Comparison of ENCODE assay signal across 6 cellular contexts in genomic region chr1:153536618-153537375, GRCh38. TPM values are rescaled to one million over a fixed set of nuclear protein-coding genes. Genes with fewer than 3 reads are reported as not detected.
DNase-seq lines count a peak whose midpoint lies in the region; ATAC-seq and TF ChIP-seq lines count a peak whose summit lies in the region.

No MANE protein-coding gene starts in this region.

- H3K79me2 ChIP-seq in PC-9 (ENCODE audit: low read depth), result peaks cover 21% of the 10 kb centered on the region

- POLR2A ChIA-PET in PC-9 (lab: Charles Lee; ENCODE audit: unreplicated experiment), result interaction anchor here (0.7 to 1.3 kb wide), 4 partner anchors 8 to 385 kb away, joined by 3 to 16 read pairs (median 5); partner anchors contain the start of gene S100A16

- H3K4me3 Mint-ChIP-seq in stimulated activated effector memory CD8-positive, alpha-beta T cell treated with anti-CD3 and anti-CD28 coated beads, Interleukin-12 subunit alpha, Interleukin-12 subunit beta, amount 100 ng/mL, for 72 hours, result peak overlapping the region; percentile 85

- TF ChIP-seq CTCF in PC-9 (conservative IDR thresholded peaks at IDR 0.05), result no peak

- H3K36me3 ChIP-seq in PC-9 (ENCODE audit: low read depth) (peaks cover 11% of the 10 kb centered on the region), esophagus (ENCODE audit: control insufficient read depth in 2 of 2, insufficient read depth in 2 of 2, low read length in 1 of 2) (peaks cover 0 to 3% of the 10 kb centered on the region in 2 donors)

- intact Hi-C loops in PC-9 (cut with micrococcal nuclease; ENCODE audit: unreplicated experiment), result loop anchor here (1.0 to 10.0 kb wide), 2 partner anchors 8 to 428 kb away; partner anchors contain the start of genes CREB3L4 and SLC39A1

- DNase-seq in PC-9 (peak; percentile 63 to 68), DMS79 (lab: John Stamatoyannopoulos, UW) (no peak)
- DNase-seq in stimulated activated effector memory CD8-positive, alpha-beta T cell treated with anti-CD3 and anti-CD28 coated beads, Interleukin-12 subunit alpha, Interleukin-12 subunit beta, amount 100 ng/mL, for 72 hours (ENCODE audit: low spot score in 2 of 2), result no peak

- H2AFZ ChIP-seq in PC-9, result peak overlapping the region; percentile 18; the same call in 1 of the 2 replicates

- peaks cover 82% of the 10 kb centered on the region for H3F3A ChIP-seq in PC-9 (ENCODE audit: insufficient read depth, low read depth)

- H3K27me3 ChIP-seq in PC-9 (ENCODE audit: insufficient read depth, low read depth) (no peaks in the 10 kb centered on the region), esophagus (ENCODE audit: control insufficient read depth in 1 of 2, insufficient read depth in 2 of 2, low read length in 2 of 2) (no peaks in the 10 kb centered on the region)

- CTCF ChIA-PET in PC-9 (lab: Charles Lee), result interaction anchor here (0.6 kb wide), 1 partner anchor 430 kb away, joined by 3 read pairs; no protein-coding TSS in a partner anchor

- ATAC-seq in stimulated activated effector memory CD8-positive, alpha-beta T cell treated with anti-CD3 and anti-CD28 coated beads, Interleukin-12 subunit alpha, Interleukin-12 subunit beta, amount 100 ng/mL, for 72 hours, result no peak
- ATAC-seq in HG03354 (IDR thresholded peaks at IDR 0.05; ENCODE audit: poor library complexity, severe bottlenecking, unreplicated experiment), result no peak
- no peak for ATAC-seq in HG03457 (IDR thresholded peaks at IDR 0.05; ENCODE audit: unreplicated experiment)

- no peaks in the 10 kb centered on the region for H3K9me2 ChIP-seq in PC-9 (ENCODE audit: insufficient read depth)

- peak overlapping the region; percentile 86 for H3K4me2 ChIP-seq in PC-9

- peaks cover 10% of the 10 kb centered on the region for H4K20me1 ChIP-seq in PC-9 (ENCODE audit: insufficient read depth)

- H3K9me3 ChIP-seq in PC-9 (ENCODE audit: insufficient read depth, low read depth) (no peaks in the 10 kb centered on the region), esophagus (ENCODE audit: control insufficient read depth in 2 of 2, insufficient read depth in 1 of 2, low read depth in 1 of 2, low read length in 1 of 2) (no peaks in the 10 kb centered on the region)

- peaks cover 76% of the 10 kb centered on the region for H3K4me1 Mint-ChIP-seq in stimulated activated effector memory CD8-positive, alpha-beta T cell treated with anti-CD3 and anti-CD28 coated beads, Interleukin-12 subunit alpha, Interleukin-12 subunit beta, amount 100 ng/mL, for 72 hours

- peaks cover 82% of the 10 kb centered on the region for H3K4me1 ChIP-seq in PC-9 (replicated peaks; ENCODE audit: insufficient read depth)
- peaks cover 4 to 51% of the 10 kb centered on the region in 2 donors for H3K4me1 ChIP-seq in esophagus (ENCODE audit: control insufficient read depth in 2 of 2, insufficient read depth in 2 of 2, low read length in 1 of 2)

- H3K36me3 Mint-ChIP-seq in stimulated activated effector memory CD8-positive, alpha-beta T cell treated with anti-CD3 and anti-CD28 coated beads, Interleukin-12 subunit alpha, Interleukin-12 subunit beta, amount 100 ng/mL, for 72 hours, result peaks cover 53% of the 10 kb centered on the region

- TSS peak; percentile 63 for BruUV-seq in PC-9 (replicated peaks; lab: Mats Ljungman, UMichigan)

- H3K27ac ChIP-seq in PC-9 (peak overlapping the region; percentile 70), esophagus (ENCODE audit: low read depth in 2 of 2, low read length in 1 of 2) (peak overlapping the region; percentile 98 to 100)

- peak overlapping the region; percentile 93 for H3K27ac Mint-ChIP-seq in stimulated activated effector memory CD8-positive, alpha-beta T cell treated with anti-CD3 and anti-CD28 coated beads, Interleukin-12 subunit alpha, Interleukin-12 subunit beta, amount 100 ng/mL, for 72 hours

- H3K4me3 ChIP-seq in PC-9, result peak overlapping the region; percentile 85
- H3K4me3 ChIP-seq in esophagus (ENCODE audit: low read depth in 1 of 2, low read length in 2 of 2), result peak overlapping the region; percentile 83 to 84

- H3K9me3 Mint-ChIP-seq in stimulated activated effector memory CD8-positive, alpha-beta T cell treated with anti-CD3 and anti-CD28 coated beads, Interleukin-12 subunit alpha, Interleukin-12 subunit beta, amount 100 ng/mL, for 72 hours, result no peaks in the 10 kb centered on the region

- 66 to 73% methylated on average over 10 of the region's 10 CpGs for WGBS in esophagus, 2 donors

RNA-seq across cellular contexts. Expression of gene S100A6, which starts 1.0 kb away (rescaled TPM):
- total RNA-seq in PC-9 (2021), result 873 and 994 TPM in 2 replicates
- polyA plus RNA-seq in esophagus, result 1,000 to 10,000 TPM in 1 of 2 donors, 100 to 1,000 TPM in 1; 936 to 2,978 TPM

RNA-seq across cellular contexts. Expression of gene S100A5, which starts 3.9 kb away (rescaled TPM):
- 7.2 and 11.1 TPM in 2 replicates for total RNA-seq in PC-9 (2021)
- under 1 TPM in 1 of 2 donors, not detected in 1; 0.11 TPM for polyA plus RNA-seq in esophagus

RNA-seq across cellular contexts. Expression of gene S100A4, which starts 8.8 kb away (rescaled TPM):
- 303 and 346 TPM in 2 replicates for total RNA-seq in PC-9 (2021)
- polyA plus RNA-seq in esophagus, result 100 to 1,000 TPM; 145 to 249 TPM

RNA-seq across cellular contexts. Expression of gene S100A3, which starts 12.3 kb away (rescaled TPM):
- 1.5 and 2.4 TPM in 2 replicates for total RNA-seq in PC-9 (2021)
- polyA plus RNA-seq in esophagus, result 10 to 100 TPM; 10.2 to 27.5 TPM

RNA-seq across cellular contexts. Expression of gene S100A2, which starts 28.8 kb away (rescaled TPM):
- total RNA-seq in PC-9 (2021), result 145 and 147 TPM in 2 replicates
- 1,000 to 10,000 TPM; 2,831 to 3,591 TPM for polyA plus RNA-seq in esophagus

Comparison
In these comparisons a context has a peak if more than half of its experiments do, and no peak if none do; other contexts are left out.
1. DNase-seq: peak in PC-9 (2 of 2); none in stimulated activated effector memory CD8-positive, alpha-beta T cell treated with anti-CD3 and anti-CD28 coated beads, Interleukin-12 subunit alpha, Interleukin-12 subunit beta, amount 100 ng/mL, for 72 hours (0 of 2) and DMS79 (single experiment).